ENCODE assay signal across 8 cellular contexts in the genomic region with DNA sequence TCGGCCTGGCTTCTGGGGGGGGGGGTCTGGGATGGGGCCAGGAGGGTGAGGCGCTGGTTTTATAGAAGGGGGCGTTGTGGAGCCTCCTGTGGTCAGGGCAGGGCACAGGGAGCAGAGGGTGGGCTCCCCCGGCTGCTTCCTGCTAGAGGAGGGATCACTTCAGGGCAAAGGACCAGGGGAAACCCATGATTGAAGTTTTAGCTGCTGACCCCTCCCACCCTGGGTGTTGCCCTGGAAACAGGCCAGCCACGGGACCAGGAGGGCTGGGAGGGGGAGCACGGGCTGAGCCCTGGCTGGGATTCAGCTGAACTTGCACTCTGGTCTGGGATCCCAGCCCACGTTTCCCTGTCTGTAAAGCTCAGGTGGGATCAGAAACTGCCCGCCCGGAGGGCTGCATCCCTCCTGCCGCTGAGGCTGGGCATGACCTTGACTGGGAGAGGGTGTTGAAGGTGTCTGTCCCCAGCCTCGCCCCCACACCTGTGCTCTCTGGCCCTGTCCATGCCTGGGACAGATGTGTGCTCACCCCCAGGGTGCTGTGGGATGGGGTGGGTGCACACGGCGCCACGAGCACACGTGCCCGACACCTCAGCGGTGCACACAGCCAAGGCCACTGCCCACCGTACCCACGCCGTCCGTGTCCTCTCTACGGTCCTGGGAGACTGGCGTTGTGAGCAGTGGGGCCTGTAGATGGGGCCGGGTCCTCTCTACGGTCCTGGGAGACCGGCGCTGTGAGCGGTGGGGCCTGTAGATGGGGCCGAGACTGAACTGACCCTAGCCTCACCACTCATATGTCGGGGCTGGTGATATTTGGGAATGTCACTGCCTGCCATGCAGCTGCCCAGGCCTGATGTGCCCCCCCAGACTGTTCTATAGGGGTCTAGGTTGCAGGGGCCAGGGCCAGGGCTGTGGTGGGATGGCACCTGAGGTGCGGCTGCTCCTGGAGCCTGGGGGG. TPM values are rescaled to one million over a fixed set of nuclear protein-coding genes. Genes with fewer than 3 reads are reported as not detected.
A peak's percentile ranks its signal among the peaks of the same experiment; 100 is the strongest.
DNase-seq lines count a peak whose midpoint lies in the region; ATAC-seq and TF ChIP-seq lines count a peak whose summit lies in the region.

No MANE protein-coding gene starts in this region.

- POLR2A ChIA-PET in CD4-positive, alpha-beta memory T cell (lab: Charles Lee; ENCODE audit: partially characterized antibody) = interaction anchor here (3.1 to 5.2 kb wide), 3 partner anchors 13 to 66 kb away, joined by 8 to 67 read pairs (median 57); partner anchors contain the start of genes CD151, CHID1 and PNPLA2

- TF ChIP-seq CTCF in coronary artery (IDR thresholded peaks at IDR 0.05) (no peak), thyroid gland (IDR thresholded peaks at IDR 0.05) (peak in 1 of 6 experiments; percentile 1)

- TF ChIP-seq POLR2A in thyroid gland (IDR thresholded peaks at IDR 0.05) = peak in 1 of 2 donors; percentile 49

- no peaks in the 10 kb centered on the region for H3K27me3 ChIP-seq in thyroid gland
- peaks cover 10% of the 10 kb centered on the region for H3K27me3 ChIP-seq in CD4-positive, alpha-beta memory T cell (ENCODE audit: insufficient read depth, low read length)

- peaks cover 52 to 55% of the 10 kb centered on the region in 2 donors for H3K4me1 ChIP-seq in thyroid gland
- peaks cover 39% of the 10 kb centered on the region for H3K4me1 ChIP-seq in CD4-positive, alpha-beta memory T cell (ENCODE audit: insufficient read depth, low read length)

- CTCF ChIA-PET in CD4-positive, alpha-beta memory T cell (lab: Charles Lee; ENCODE audit: partially characterized antibody) = no interaction called here

- intact Hi-C loops in thyroid gland (cut with DNase I) = loop anchor here (5.0 kb wide), 1 partner anchor 207 kb away; no protein-coding TSS in a partner anchor
- intact Hi-C loops in CD4-positive, alpha-beta memory T cell (cut with micrococcal nuclease) = no loop called here

- H3K9me3 ChIP-seq in thyroid gland = no peaks in the 10 kb centered on the region
- H3K9me3 ChIP-seq in CD4-positive, alpha-beta memory T cell (ENCODE audit: control insufficient read depth in 1 of 2, low read length in 2 of 2) = no peaks in the 10 kb centered on the region

- peaks cover 6 to 38% (median 21%) of the 10 kb centered on the region in 4 donors for H3K4me1 Mint-ChIP-seq in CD4-positive, alpha-beta memory T cell

- peaks cover 0 to 1% (median 0%) of the 10 kb centered on the region in 8 donors for H3K9me3 Mint-ChIP-seq in CD4-positive, alpha-beta memory T cell

- WGBS in thyroid gland, 2 donors = 14 to 23% methylated on average over 14 to 21 of the region's 31 CpGs

- no peak for ATAC-seq in HG03460 (IDR thresholded peaks at IDR 0.05; ENCODE audit: unreplicated experiment)

- H3K4me3 Mint-ChIP-seq in CD4-positive, alpha-beta memory T cell = peak overlapping the region in 1 of 8 donors; percentile 46

- H3K4me3 ChIP-seq in coronary artery (peak overlapping the region; percentile 92), thyroid gland (replicated peaks in 1 of 3) (peak overlapping the region in 1 of 3 donors; percentile 97)
- no peak overlapping the region for H3K4me3 ChIP-seq in CD4-positive, alpha-beta memory T cell (ENCODE audit: low read length in 2 of 2)

- H3K36me3 Mint-ChIP-seq in CD4-positive, alpha-beta memory T cell = peaks cover 0 to 6% of the 10 kb centered on the region in 2 donors

- DNase-seq in ELR (ENCODE audit: low read depth) (peak; percentile 79), NCI-H460 (ENCODE audit: extremely low read depth, low read depth) (peak; percentile 61), coronary artery (ENCODE audit: low spot score) (peak; percentile 95), left kidney (ENCODE audit: low read depth, low spot score) (peak; percentile 95), thyroid gland (peak; percentile 96 to 97), GOT3 (lab: John Stamatoyannopoulos, UW) (no peak)
- no peak for DNase-seq in CD4-positive, alpha-beta memory T cell

- H3K27ac Mint-ChIP-seq in CD4-positive, alpha-beta memory T cell = peak overlapping the region in 1 of 7 donors; percentile 21

- H3K27ac ChIP-seq in coronary artery = peak overlapping the region; percentile 92 to 96
- H3K27ac ChIP-seq in thyroid gland = peak overlapping the region; percentile 91 to 99 (median 99)
- no peak overlapping the region for H3K27ac ChIP-seq in CD4-positive, alpha-beta memory T cell (ENCODE audit: low read depth, low read length)

- peaks cover 2 to 4% of the 10 kb centered on the region in 2 donors for H3K27me3 Mint-ChIP-seq in CD4-positive, alpha-beta memory T cell

- H3K36me3 ChIP-seq in thyroid gland = peaks cover 1 to 2% of the 10 kb centered on the region in 2 donors
- H3K36me3 ChIP-seq in CD4-positive, alpha-beta memory T cell (ENCODE audit: insufficient read depth, low read length) = peaks cover 1% of the 10 kb centered on the region

RNA-seq across cellular contexts. Expression of gene TSPAN4, which starts 2.3 kb away (rescaled TPM):
- total RNA-seq in NCI-H460 (2014; rRNA removed; shearing (Covaris generic)) = 131 and 169 TPM in 2 replicates
- 410 and 462 TPM in 2 replicates for polyA plus RNA-seq in NCI-H460 (2014; cell fraction: nucleus; rRNA removed)
- total RNA-seq in thyroid gland = 100 to 1,000 TPM in 2 of 4 donors, 10 to 100 TPM in 2; 86.1 to 127 (median 107) TPM
- total RNA-seq in CD4-positive, alpha-beta memory T cell = 1 to 10 TPM; 5.3 to 5.8 TPM
- polyA plus RNA-seq in CD4-positive, alpha-beta memory T cell = 1 to 10 TPM; 1.8 to 3.5 TPM

RNA-seq across cellular contexts. Expression of gene POLR2L, which starts 2.6 kb away (rescaled TPM):
- 143 and 174 TPM in 2 replicates for total RNA-seq in NCI-H460 (2014; rRNA removed; shearing (Covaris generic))
- 44.8 and 49.2 TPM in 2 replicates for polyA plus RNA-seq in NCI-H460 (2014; cell fraction: nucleus; rRNA removed)
- total RNA-seq in thyroid gland = 10 to 100 TPM; 17.9 to 89.2 (median 52.4) TPM
- total RNA-seq in CD4-positive, alpha-beta memory T cell = 10 to 100 TPM; 55.8 to 56.2 TPM
- polyA plus RNA-seq in CD4-positive, alpha-beta memory T cell = 100 to 1,000 TPM in 1 of 2 donors, 10 to 100 TPM in 1; 83.7 to 108 TPM

RNA-seq across cellular contexts. Expression of gene CD151, which starts 12.2 kb away (rescaled TPM):
- 292 and 302 TPM in 2 replicates for total RNA-seq in NCI-H460 (2014; rRNA removed; shearing (Covaris generic))
- 1,063 and 1,198 TPM in 2 replicates for polyA plus RNA-seq in NCI-H460 (2014; cell fraction: nucleus; rRNA removed)
- total RNA-seq in thyroid gland = 100 to 1,000 TPM; 135 to 326 (median 298) TPM
- total RNA-seq in CD4-positive, alpha-beta memory T cell = 10 to 100 TPM; 20.7 to 23.4 TPM
- polyA plus RNA-seq in CD4-positive, alpha-beta memory T cell = 10 to 100 TPM in 1 of 2 donors, 1 to 10 TPM in 1; 9.7 to 24.8 TPM

RNA-seq across cellular contexts. Expression of gene CRACR2B, which starts 17.2 kb away (rescaled TPM):
- 5.0 and 5.5 TPM in 2 replicates for total RNA-seq in NCI-H460 (2014; rRNA removed; shearing (Covaris generic))
- 34.2 and 38.0 TPM in 2 replicates for polyA plus RNA-seq in NCI-H460 (2014; cell fraction: nucleus; rRNA removed)
- total RNA-seq in thyroid gland = 10 to 100 TPM in 2 of 4 donors, 1 to 10 TPM in 2; 4.1 to 21.2 (median 12.3) TPM
- under 1 TPM in 1 of 2 experiments, not detected in 1; 0.55 TPM for total RNA-seq in CD4-positive, alpha-beta memory T cell
- polyA plus RNA-seq in CD4-positive, alpha-beta memory T cell = not detected

RNA-seq across cellular contexts. Expression of gene PNPLA2, which starts 26.3 kb away (rescaled TPM):
- 15.0 and 15.7 TPM in 2 replicates for total RNA-seq in NCI-H460 (2014; rRNA removed; shearing (Covaris generic))
- polyA plus RNA-seq in NCI-H460 (2014; cell fraction: nucleus; rRNA removed) = 47.5 and 78.1 TPM in 2 replicates
- total RNA-seq in thyroid gland = 10 to 100 TPM; 35.8 to 95.0 (median 57.6) TPM
- 100 to 1,000 TPM; 200 to 201 TPM for total RNA-seq in CD4-positive, alpha-beta memory T cell
- 10 to 100 TPM; 12.2 to 35.2 TPM for polyA plus RNA-seq in CD4-positive, alpha-beta memory T cell

Comparison
In these comparisons a context has a peak if more than half of its experiments do, and no peak if none do; other contexts are left out.
1. DNase-seq: peak in ELR (single experiment), NCI-H460 (single experiment), coronary artery (single experiment), left kidney (single experiment) and thyroid gland (2 of 2); none in GOT3 (single experiment) and CD4-positive, alpha-beta memory T cell (0 of 5).
2. RNA of gene TSPAN4, which starts 2.3 kb away (total RNA-seq): 131 to 169 TPM in NCI-H460 and 86.1 to 127 TPM in thyroid gland; 5.3 to 5.8 TPM in CD4-positive, alpha-beta memory T cell; every median in the first group is over 10 times any median in the second.
3. RNA of gene CD151, which starts 12.2 kb away (total RNA-seq): 135 to 326 TPM in thyroid gland and 292 to 302 TPM in NCI-H460; 20.7 to 23.4 TPM in CD4-positive, alpha-beta memory T cell; every median in the first group is over 4 times any median in the second.